In genomic region chr18:12278765-12279682, GRCh38 we compare ENCODE assay signal across 1 cellular context.
TF ChIP-seq lines count a peak whose summit lies in the region.

No MANE protein-coding gene starts in this region.

TF ChIP-seq in HepG2, 621 proteins besides CTCF, POLR2A, EP300 and RAD21 (continued from another document and continues in another):
- TF ChIP-seq ZNF766 (CRISPR knock-in tag; IDR thresholded peaks at IDR 0.05; ENCODE audit: borderline replicate concordance) (no peak), MNT (IDR thresholded peaks at IDR 0.05) (no peak), ZNF280D (CRISPR knock-in tag; IDR thresholded peaks at IDR 0.05) (no peak), ZNF124 (CRISPR knock-in tag; IDR thresholded peaks at IDR 0.05) (0 out of 2 replicates have a peak, but pooled peaks have one; percentile 34), ZNF646 (CRISPR knock-in tag; IDR thresholded peaks at IDR 0.05) (no peak), CBX2 (IDR thresholded peaks at IDR 0.05; ENCODE audit: low read depth, low read length) (no peak), CBX2 (CRISPR knock-in tag; IDR thresholded peaks at IDR 0.05; ENCODE audit: low read depth) (no peak), FOXO1 (CRISPR knock-in tag; IDR thresholded peaks at IDR 0.05) (peak; percentile 11; the same call in 1 of the 2 replicates), KDM3A (CRISPR knock-in tag; IDR thresholded peaks at IDR 0.05; ENCODE audit: low read depth) (no peak), ZBTB21 (CRISPR knock-in tag; IDR thresholded peaks at IDR 0.05) (no peak), ZNF788 (CRISPR knock-in tag; IDR thresholded peaks at IDR 0.05; ENCODE audit: borderline replicate concordance) (peak; percentile 72; the same call in 1 of the 2 replicates), SALL1 (CRISPR knock-in tag; IDR thresholded peaks at IDR 0.05) (peak; percentile 56; the same call in 1 of the 2 replicates), ZBTB7B (CRISPR knock-in tag; IDR thresholded peaks at IDR 0.05) (peak; percentile 61; the same call in 1 of the 2 replicates), RXRA (CRISPR knock-in tag; IDR thresholded peaks at IDR 0.05) (no peak), ZBTB25 (CRISPR knock-in tag; IDR thresholded peaks at IDR 0.05) (no peak), ZBTB10 (CRISPR knock-in tag; IDR thresholded peaks at IDR 0.05; ENCODE audit: borderline replicate concordance) (no peak), THAP11 (CRISPR knock-in tag; IDR thresholded peaks at IDR 0.05) (no peak), ZNF879 (CRISPR knock-in tag; IDR thresholded peaks at IDR 0.05) (0 out of 2 replicates have a peak, but pooled peaks have one; percentile 6), TAF1 (CRISPR knock-in tag; IDR thresholded peaks at IDR 0.05) (peak; percentile 53; the same call in 1 of the 2 replicates), ZNF235 (CRISPR knock-in tag; IDR thresholded peaks at IDR 0.05; ENCODE audit: borderline replicate concordance) (no peak), MXD3 (CRISPR knock-in tag; IDR thresholded peaks at IDR 0.05) (0 out of 2 replicates have a peak, but pooled peaks have one; percentile 22), MAZ (IDR thresholded peaks at IDR 0.05; ENCODE audit: borderline replicate concordance, low read depth, low read length) (no peak), MAZ (CRISPR knock-in tag; IDR thresholded peaks at IDR 0.05; ENCODE audit: low read depth) (no peak), BRCA1 (CRISPR knock-in tag; IDR thresholded peaks at IDR 0.05) (no peak), HNF1B (CRISPR knock-in tag; IDR thresholded peaks at IDR 0.05) (peak; percentile 55; the same call in 1 of the 2 replicates), NR3C1 (CRISPR knock-in tag; IDR thresholded peaks at IDR 0.05) (no peak), WIZ (CRISPR knock-in tag; IDR thresholded peaks at IDR 0.05) (no peak), MED8 (CRISPR knock-in tag; IDR thresholded peaks at IDR 0.05; ENCODE audit: insufficient replicate concordance) (no peak), SIX1 (CRISPR knock-in tag; IDR thresholded peaks at IDR 0.05; ENCODE audit: borderline replicate concordance) (no peak), FOXP1 (IDR thresholded peaks at IDR 0.05) (no peak), FOXP1 (CRISPR knock-in tag; IDR thresholded peaks at IDR 0.05) (no peak), GLI4 (CRISPR knock-in tag; IDR thresholded peaks at IDR 0.05; ENCODE audit: borderline replicate concordance) (0 out of 2 replicates have a peak, but pooled peaks have one; percentile 32), ARNTL (CRISPR knock-in tag; IDR thresholded peaks at IDR 0.05) (no peak), ZNF710 (CRISPR knock-in tag; IDR thresholded peaks at IDR 0.05; ENCODE audit: borderline replicate concordance) (no peak), ZNF503 (CRISPR knock-in tag; IDR thresholded peaks at IDR 0.05) (no peak), STAT5B (CRISPR knock-in tag; IDR thresholded peaks at IDR 0.05) (no peak), ZNF569 (CRISPR knock-in tag; IDR thresholded peaks at IDR 0.05; ENCODE audit: borderline replicate concordance) (no peak), ZFP37 (CRISPR knock-in tag; IDR thresholded peaks at IDR 0.05; ENCODE audit: borderline replicate concordance) (no peak)
